Comparison of ENCODE assay signal across 16 cellular contexts in the genomic region with DNA sequence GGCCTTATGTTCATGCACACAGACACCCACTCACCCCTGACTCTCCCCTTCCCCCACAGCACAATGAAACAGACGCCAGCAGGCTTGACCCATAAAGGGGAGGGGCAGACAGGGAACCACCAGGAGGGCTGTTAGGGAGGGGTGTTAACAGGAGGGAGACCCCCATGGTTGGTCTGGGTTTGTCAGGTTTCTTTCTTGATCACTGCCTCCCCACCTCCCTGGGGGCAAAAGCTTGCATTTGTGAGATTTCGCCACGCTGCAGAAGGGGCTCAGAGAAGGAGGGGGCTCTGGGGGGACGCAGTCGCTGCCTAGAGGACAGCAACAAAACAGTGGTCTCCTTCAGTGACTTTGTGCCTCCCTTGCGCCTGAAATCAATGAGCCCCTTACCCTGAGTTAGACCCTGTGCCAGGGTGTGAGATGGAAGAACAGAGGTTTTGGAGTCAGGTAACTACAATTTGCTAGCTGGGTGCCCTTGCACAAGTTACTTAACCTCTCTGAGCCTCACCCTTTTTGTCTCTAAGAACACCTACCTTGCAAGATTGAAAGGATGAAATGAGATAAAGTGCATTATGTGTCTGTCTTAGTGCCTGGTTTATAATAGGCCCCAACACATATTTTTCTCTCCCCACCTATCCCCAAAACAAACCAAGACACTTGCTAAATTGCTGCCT. TPM values are rescaled to one million over a fixed set of nuclear protein-coding genes. Genes with fewer than 3 reads are reported as not detected.
DNase-seq lines count a peak whose midpoint lies in the region; ATAC-seq and TF ChIP-seq lines count a peak whose summit lies in the region.
"Had no signal": no experiment of that assay in that cellular context is flagged by ENCODE, and none has a peak within 500 bp of the region (broad histone marks: within the 10 kb centered on the region; RNA-seq: fewer than 3 reads in every experiment).

No MANE protein-coding gene starts in this region.

- H3K27ac ChIP-seq in HUES48 (ENCODE audit: low read depth, low read length) (peak overlapping the region; percentile 81), endodermal cell (ENCODE audit: low read depth, low read length) (peak overlapping the region; percentile 99), parathyroid adenoma (no peak overlapping the region), upper lobe of right lung (no peak overlapping the region)

- H3K27me3 Mint-ChIP-seq in endodermal cell (ENCODE audit: insufficient read depth), result no peaks in the 10 kb centered on the region
- H3K27me3 Mint-ChIP-seq: activated CD4-positive, alpha-beta T cell treated with anti-CD3 and anti-CD28 coated beads, Interleukin-2, amount 10 ng/mL, durations not matched to agents 7 days and 5 days; B cell; naive B cell had no signal

- TF ChIP-seq CTCF in endodermal cell (conservative IDR thresholded peaks at IDR 0.05) (no peak), parathyroid adenoma (IDR thresholded peaks at IDR 0.05) (no peak), upper lobe of right lung (IDR thresholded peaks at IDR 0.05) (no peak)

- no peak for ATAC-seq in upper lobe of right lung
- ATAC-seq: left ventricle myocardium superior, right cardiac atrium had no signal

- H3K79me2 ChIP-seq in parathyroid adenoma, result no peaks in the 10 kb centered on the region

- H3K4me2 ChIP-seq in parathyroid adenoma (ENCODE audit: low read length), result no peak overlapping the region

- H3K4me1 Mint-ChIP-seq in endodermal cell, result peaks cover 54% of the 10 kb centered on the region
- H3K4me1 Mint-ChIP-seq: activated CD4-positive, alpha-beta T cell treated with anti-CD3 and anti-CD28 coated beads, Interleukin-2, amount 10 ng/mL, durations not matched to agents 7 days and 5 days; B cell; naive B cell had no signal

- H3K9ac ChIP-seq in HUES48 (ENCODE audit: low read depth, low read length), result no peak overlapping the region
- peak overlapping the region; percentile 26 for H3K9ac ChIP-seq in endodermal cell (ENCODE audit: extremely low read depth, low read length, poor library complexity, severe bottlenecking)
- no peak overlapping the region for H3K9ac ChIP-seq in parathyroid adenoma

- intact Hi-C loops in upper lobe of right lung (cut with DNase I), result no loop called here

- peak overlapping the region; percentile 79 for H3K27ac Mint-ChIP-seq in endodermal cell
- H3K27ac Mint-ChIP-seq: B cell, naive B cell had no signal

- H3K36me3 ChIP-seq in HUES48 (ENCODE audit: control insufficient read depth, insufficient read depth, low read length), result no peaks in the 10 kb centered on the region
- no peaks in the 10 kb centered on the region for H3K36me3 ChIP-seq in endodermal cell (ENCODE audit: control insufficient read depth, insufficient read depth, low read length)
- H3K36me3 ChIP-seq in parathyroid adenoma (ENCODE audit: control insufficient read depth, insufficient read depth, low read length), result no peaks in the 10 kb centered on the region
- H3K36me3 ChIP-seq in upper lobe of right lung, result no peaks in the 10 kb centered on the region

- H3K27me3 ChIP-seq in HUES48 (ENCODE audit: control insufficient read depth, insufficient read depth, low read length), result no peaks in the 10 kb centered on the region
- H3K27me3 ChIP-seq in endodermal cell (ENCODE audit: control insufficient read depth, insufficient read depth, low read length, poor library complexity, severe bottlenecking), result no peaks in the 10 kb centered on the region
- H3K27me3 ChIP-seq in parathyroid adenoma (ENCODE audit: control insufficient read depth, insufficient read depth, low read length), result no peaks in the 10 kb centered on the region
- no peaks in the 10 kb centered on the region for H3K27me3 ChIP-seq in upper lobe of right lung

- no peaks in the 10 kb centered on the region for H3K9me3 ChIP-seq in HUES48 (ENCODE audit: control insufficient read depth, insufficient read depth, low read length)
- H3K9me3 ChIP-seq in endodermal cell (ENCODE audit: control insufficient read depth, low read length), result no peaks in the 10 kb centered on the region
- no peaks in the 10 kb centered on the region for H3K9me3 ChIP-seq in parathyroid adenoma (ENCODE audit: control insufficient read depth, low read length)
- H3K9me3 ChIP-seq in upper lobe of right lung, result no peaks in the 10 kb centered on the region

- H3K4me3 ChIP-seq in HUES48 (ENCODE audit: low read depth, low read length), result peak overlapping the region; percentile 25; the same call in 1 of the 2 replicates
- no peak overlapping the region for H3K4me3 ChIP-seq in endodermal cell (ENCODE audit: low read length)
- H3K4me3 ChIP-seq in parathyroid adenoma (ENCODE audit: low read depth, low read length), result no peak overlapping the region
- no peak overlapping the region for H3K4me3 ChIP-seq in upper lobe of right lung

- DNase-seq in endodermal cell (peak; percentile 66), cortex of kidney (lab: John Stamatoyannopoulos, UW) (no peak), T1000 (lab: John Stamatoyannopoulos, UW) (no peak), upper lobe of right lung (no peak)
- DNase-seq: activated CD4-positive, alpha-beta T cell treated with anti-CD3 and anti-CD28 coated beads, Interleukin-2, amount 10 ng/mL, durations not matched to agents 7 days and 5 days; DMS153; effector memory CD4-positive, alpha-beta T cell; left ventricle myocardium superior; naive B cell; NCI-H2081; OCI-M1; right cardiac atrium; T-helper 9 cell had no signal

- 67 to 75% methylated on average over 1 to 5 of the region's 6 CpGs for WGBS in endodermal cell (ENCODE audit: insufficient coverage in 1 of 2, insufficient read length in 1 of 2), 2 experiments

- peaks cover 4% of the 10 kb centered on the region for H3K36me3 Mint-ChIP-seq in endodermal cell (ENCODE audit: low read depth)
- H3K36me3 Mint-ChIP-seq: naive B cell had no signal

- H3K4me3 Mint-ChIP-seq in endodermal cell, result peak overlapping the region; percentile 19
- H3K4me3 Mint-ChIP-seq: activated CD4-positive, alpha-beta T cell treated with anti-CD3 and anti-CD28 coated beads, Interleukin-2, amount 10 ng/mL, durations not matched to agents 7 days and 5 days; B cell; naive B cell had no signal

- H3K9me3 Mint-ChIP-seq in endodermal cell, result no peaks in the 10 kb centered on the region
- H3K9me3 Mint-ChIP-seq: activated CD4-positive, alpha-beta T cell treated with anti-CD3 and anti-CD28 coated beads, Interleukin-2, amount 10 ng/mL, durations not matched to agents 7 days and 5 days; naive B cell had no signal

- H2AFZ ChIP-seq in parathyroid adenoma, result peak overlapping the region; percentile 76

- H3K4me1 ChIP-seq in HUES48 (ENCODE audit: control insufficient read depth, insufficient read depth, low read length), result peaks cover 46% of the 10 kb centered on the region
- H3K4me1 ChIP-seq in endodermal cell (ENCODE audit: control insufficient read depth, insufficient read depth, low read length), result peaks cover 17% of the 10 kb centered on the region
- peaks cover 4% of the 10 kb centered on the region for H3K4me1 ChIP-seq in parathyroid adenoma
- H3K4me1 ChIP-seq in upper lobe of right lung, result peaks cover 3% of the 10 kb centered on the region

RNA-seq across cellular contexts. Expression of a gene that starts 9.7 kb away (rescaled TPM):
- total RNA-seq in endodermal cell (10 to 100 TPM; 36.1 to 55.5 TPM), upper lobe of right lung (0.78 TPM)
- polyA plus RNA-seq in endodermal cell (2013, experiment 1 of 2), result 85.1 TPM
- 79.7 TPM for polyA plus RNA-seq in endodermal cell (2013, experiment 2 of 2)

RNA-seq across cellular contexts. Expression of a gene that starts 12.6 kb away (rescaled TPM):
- 100 to 1,000 TPM; 306 to 402 TPM for total RNA-seq in endodermal cell
- 281 TPM for polyA plus RNA-seq in endodermal cell (2013, experiment 1 of 2)
- 251 TPM for polyA plus RNA-seq in endodermal cell (2013, experiment 2 of 2)
- total RNA-seq in upper lobe of right lung, result 267 TPM

RNA-seq across cellular contexts. Expression of a gene that starts 28.2 kb away (rescaled TPM):
- total RNA-seq in endodermal cell, result 1 to 10 TPM; 3.0 to 5.1 TPM
- 1.8 TPM for polyA plus RNA-seq in endodermal cell (2013, experiment 1 of 2)
- polyA plus RNA-seq in endodermal cell (2013, experiment 2 of 2), result 1.2 TPM
- total RNA-seq in upper lobe of right lung, result 47.7 TPM

RNA-seq across cellular contexts. Expression of a gene that starts 36.5 kb away (rescaled TPM):
- 1,000 to 10,000 TPM; 1,077 to 1,196 TPM for total RNA-seq in endodermal cell
- 1,840 TPM for polyA plus RNA-seq in endodermal cell (2013, experiment 1 of 2)
- polyA plus RNA-seq in endodermal cell (2013, experiment 2 of 2), result 1,865 TPM
- 752 TPM for total RNA-seq in upper lobe of right lung

RNA-seq across cellular contexts. Expression of a gene that starts 54.4 kb away (rescaled TPM):
- 10 to 100 TPM; 17.7 to 18.5 TPM for total RNA-seq in endodermal cell
- 13.4 TPM for polyA plus RNA-seq in endodermal cell (2013, experiment 1 of 2)
- polyA plus RNA-seq in endodermal cell (2013, experiment 2 of 2), result 11.3 TPM
- 14.4 TPM for total RNA-seq in upper lobe of right lung

Comparison
In these comparisons a context has a peak if more than half of its experiments do, and no peak if none do; other contexts are left out.
1. H3K27ac ChIP-seq: peak in HUES48 (single experiment) and endodermal cell (single experiment); none in parathyroid adenoma (single experiment) and upper lobe of right lung (single experiment).
2. RNA of a gene that starts 9.7 kb away (total RNA-seq): 36.1 to 55.5 TPM in endodermal cell; 0.78 TPM in upper lobe of right lung (single experiment); every median in the first group is over 10 times any median in the second.